18 cellular contexts compared by ENCODE assay signal in genomic region chr15:49978171-49978570, GRCh38.
"Had no signal": no experiment of that assay in that cellular context is flagged by ENCODE, and none has a peak within 500 bp of the region (broad histone marks: within the 10 kb centered on the region; RNA-seq: fewer than 3 reads in every experiment).

No MANE protein-coding gene starts in this region.

- H3K4me3 ChIP-seq: esophagus muscularis mucosa, neural progenitor cell, pancreas, suprapubic skin, tibial artery, upper lobe of right lung, vagina had no signal

- H3K27ac ChIP-seq: epithelial cell of prostate, esophagus muscularis mucosa, neural progenitor cell, pancreas, suprapubic skin, tibial artery, upper lobe of right lung, vagina had no signal

- H3K9me3 ChIP-seq: esophagus muscularis mucosa, pancreas, suprapubic skin, tibial artery, upper lobe of right lung, vagina had no signal

- H3K4me1 ChIP-seq: esophagus muscularis mucosa, neural progenitor cell, pancreas, suprapubic skin, tibial artery, upper lobe of right lung, vagina had no signal

- H3K27me3 ChIP-seq: esophagus muscularis mucosa, neural progenitor cell, suprapubic skin, tibial artery, upper lobe of right lung, vagina had no signal

- ATAC-seq: effector memory CD8-positive, alpha-beta T cell; left colon; left ventricle myocardium superior; natural killer cell treated with Interleukin-12 subunit alpha and Interleukin-12 subunit beta and Interleukin-15 and Interleukin-18, amount 100 ng/mL, for 72 hours; pancreas; right cardiac atrium; stimulated activated effector memory CD8-positive, alpha-beta T cell treated with anti-CD3 and anti-CD28 coated beads, Interleukin-12 subunit alpha, Interleukin-12 subunit beta, amount 100 ng/mL, for 72 hours; stimulated activated naive CD8-positive, alpha-beta T cell treated with anti-CD3 and anti-CD28 coated beads, Interleukin-15, Interleukin-2, amounts not matched to agents 100 U/mL and 50 U/mL, for 24 hours; upper lobe of right lung had no signal

- H3K36me3 ChIP-seq: esophagus muscularis mucosa, neural progenitor cell, pancreas, suprapubic skin, tibial artery, upper lobe of right lung, vagina had no signal

- DNase-seq: effector memory CD8-positive, alpha-beta T cell; left colon; left ventricle myocardium superior; occipital lobe; pancreas; right cardiac atrium; stimulated activated CD4-positive, alpha-beta T cell treated with anti-CD3 and anti-CD28 coated beads, Interleukin-4, amount 100 ng/mL, for 1 hour; stimulated activated CD8-positive, alpha-beta memory T cell treated with anti-CD3 and anti-CD28 coated beads, Interleukin-4, amount 100 ng/mL, for 48 hours; stimulated activated naive CD8-positive, alpha-beta T cell treated with anti-CD3 and anti-CD28 coated beads, Interleukin-15, Interleukin-2, amounts not matched to agents 100 U/mL and 50 U/mL, for 24 hours; tibial artery; upper lobe of right lung had no signal
